8 cellular contexts compared by ENCODE assay signal in the genomic region with DNA sequence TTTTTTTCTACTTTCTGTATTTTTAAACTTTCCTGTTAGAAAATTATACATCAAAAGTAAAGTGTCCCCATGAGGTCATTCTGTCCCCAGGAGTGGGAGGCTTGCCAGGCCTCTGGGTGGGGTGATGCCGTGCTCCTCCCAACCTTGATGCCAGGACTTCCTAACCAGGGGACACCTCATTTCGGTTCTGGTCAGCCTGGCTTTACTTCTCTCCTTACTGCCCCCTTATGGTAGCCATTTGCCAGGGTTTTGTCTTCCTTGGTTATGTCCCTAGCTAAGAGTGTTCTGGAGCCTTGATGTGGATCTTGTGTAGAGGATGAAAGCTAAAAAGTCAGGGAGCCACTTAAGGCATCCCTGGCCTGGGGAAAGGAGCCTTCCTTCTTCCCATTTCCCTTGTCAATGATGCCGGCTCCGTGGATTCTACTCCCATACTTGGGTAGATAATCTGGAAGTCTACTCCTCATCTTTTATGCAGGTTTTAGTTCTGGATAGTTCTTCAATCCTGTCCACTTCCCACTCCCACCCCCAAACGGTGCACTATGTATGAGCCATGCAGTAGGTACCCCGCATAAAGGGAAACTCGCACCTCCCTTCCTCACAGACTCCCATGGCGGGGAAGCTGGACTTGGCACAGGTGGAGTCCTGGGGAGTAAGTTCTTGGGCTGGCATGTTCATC.
A peak's percentile ranks its signal among the peaks of the same experiment; 100 is the strongest.
DNase-seq lines count a peak whose midpoint lies in the region; ATAC-seq and TF ChIP-seq lines count a peak whose summit lies in the region.

No MANE protein-coding gene starts in this region.

- H3K79me2 ChIP-seq in Karpas-422 (ENCODE audit: low read length), result no peaks in the 10 kb centered on the region

- H2AFZ ChIP-seq in Karpas-422 (ENCODE audit: low read length), result no peak overlapping the region

- no peaks in the 10 kb centered on the region for H3K9me2 ChIP-seq in Karpas-422 (replicated peaks; ENCODE audit: insufficient read depth, low read length)

- H3K4me3 Mint-ChIP-seq in progenitor cell of endocrine pancreas (ENCODE audit: low read depth), result no peak overlapping the region

- H3K27me3 ChIP-seq in Karpas-422 (ENCODE audit: low read length), result no peaks in the 10 kb centered on the region

- H3K27me3 Mint-ChIP-seq in progenitor cell of endocrine pancreas, result no peaks in the 10 kb centered on the region

- DNase-seq in NCI-H345 (lab: John Stamatoyannopoulos, UW) (peak; percentile 31), NCI-H345 treated with DMSO at 0.1 percent for 48 hours (lab: John Stamatoyannopoulos, UW; ENCODE audit: unreplicated experiment) (no peak), Karpas-422 (peak; percentile 70), glomerular endothelial cell (ENCODE audit: extremely low read depth, low read depth, low spot score) (peak; percentile 78), progenitor cell of endocrine pancreas (ENCODE audit: low spot score, unreplicated experiment) (no peak)
- DNase-seq in activated effector memory CD4-positive, alpha-beta T cell treated with anti-CD3 and anti-CD28 coated beads, Interleukin-2, amount 50 U/mL, for 16 hours, result no peak

- no peaks in the 10 kb centered on the region for H3K4me1 ChIP-seq in Karpas-422 (ENCODE audit: low read length)

- H3K27ac ChIP-seq in Karpas-422 (ENCODE audit: low read length) (no peak overlapping the region), VCaP (no peak overlapping the region; the same call in 1 of the 2 replicates)

- H3K4me3 ChIP-seq in Karpas-422 (ENCODE audit: low read length), result no peak overlapping the region

- H3K27ac Mint-ChIP-seq in progenitor cell of endocrine pancreas, result no peak overlapping the region

- no peaks in the 10 kb centered on the region for H3K9me3 Mint-ChIP-seq in progenitor cell of endocrine pancreas (ENCODE audit: low read depth)

- H4K20me1 ChIP-seq in Karpas-422 (ENCODE audit: insufficient read depth, low read depth, low read length), result no peaks in the 10 kb centered on the region

- peaks cover 12% of the 10 kb centered on the region for H3K4me1 Mint-ChIP-seq in progenitor cell of endocrine pancreas (ENCODE audit: low read depth)

- no peak for ATAC-seq in HG02642 (IDR thresholded peaks at IDR 0.05; ENCODE audit: poor library complexity, unreplicated experiment)

- H3K36me3 Mint-ChIP-seq in progenitor cell of endocrine pancreas (ENCODE audit: insufficient read depth), result no peaks in the 10 kb centered on the region

- no peak overlapping the region for H3K9ac ChIP-seq in Karpas-422 (ENCODE audit: low read length)

- TF ChIP-seq CTCF in VCaP (conservative IDR thresholded peaks at IDR 0.05) (peak; percentile 81), progenitor cell of endocrine pancreas (IDR thresholded peaks at IDR 0.05; ENCODE audit: unreplicated experiment) (peak; percentile 57)

- no peak overlapping the region for H3K4me2 ChIP-seq in Karpas-422 (ENCODE audit: low read depth, low read length, poor library complexity, severe bottlenecking)

- no peaks in the 10 kb centered on the region for H3K9me3 ChIP-seq in Karpas-422 (ENCODE audit: low read length)

- no peaks in the 10 kb centered on the region for H3K36me3 ChIP-seq in Karpas-422 (ENCODE audit: insufficient read depth, low read length)

Comparison
In these comparisons a context has a peak if more than half of its experiments do, and no peak if none do; other contexts are left out.
1. DNase-seq: peak in NCI-H345 (single experiment), Karpas-422 (single experiment) and glomerular endothelial cell (single experiment); none in NCI-H345 treated with DMSO at 0.1 percent for 48 hours (single experiment), progenitor cell of endocrine pancreas (single experiment) and activated effector memory CD4-positive, alpha-beta T cell treated with anti-CD3 and anti-CD28 coated beads, Interleukin-2, amount 50 U/mL, for 16 hours (single experiment).